Comparison of ENCODE assay signal across 33 cellular contexts in genomic region chr2:49226360-49226759, GRCh38.
"Had no signal": no experiment of that assay in that cellular context is flagged by ENCODE, and none has a peak within 500 bp of the region (broad histone marks: within the 10 kb centered on the region; RNA-seq: fewer than 3 reads in every experiment).

No MANE protein-coding gene starts in this region.

- H3K9me3 ChIP-seq: ascending aorta, esophagus muscularis mucosa, gastrocnemius medialis had no signal

- DNase-seq: activated CD4-positive, alpha-beta memory T cell treated with anti-CD3 and anti-CD28 coated beads for 36 hours; activated CD4-positive, alpha-beta T cell treated with anti-CD3 and anti-CD28 coated beads for 36 hours; activated CD4-positive, alpha-beta T cell treated with anti-CD3 and anti-CD28 coated beads, Interleukin-2, amount 10 ng/mL, durations not matched to agents 24 days and 14 days; activated CD4-positive, CD25-positive, alpha-beta regulatory T cell; activated CD4-positive, CD25-positive, alpha-beta regulatory T cell treated with anti-CD3 and anti-CD28 coated beads, Interleukin-2, amount 50 U/mL, for 72 hours; activated CD8-positive, alpha-beta memory T cell treated with anti-CD3 and anti-CD28 coated beads, Interleukin-2, amount 10 ng/mL, durations not matched to agents 7 days and 5 days; activated CD8-positive, alpha-beta memory T cell treated with anti-CD3 and anti-CD28 coated beads, Interleukin-2, amount 50 U/mL, for 4 hours; activated CD8-positive, alpha-beta T cell treated with anti-CD3 and anti-CD28 coated beads, Interleukin-2, amount 10 ng/mL, durations not matched to agents 7 days and 5 days; activated effector memory CD4-positive, alpha-beta T cell treated with anti-CD3 and anti-CD28 coated beads, Interleukin-2, amount 50 U/mL, for 16 hours; activated naive CD4-positive, alpha-beta T cell treated with anti-CD3 and anti-CD28 coated beads for 36 hours; activated naive CD8-positive, alpha-beta T cell treated with anti-CD3 and anti-CD28 coated beads for 36 hours; activated naive CD8-positive, alpha-beta T cell treated with anti-CD3 and anti-CD28 coated beads, Interleukin-2, amount 50 U/mL, for 24 hours; activated T-cell treated with anti-CD3 and anti-CD28 coated beads, Interleukin-2, amount 50 U/mL, for 1 hour; activated T-cell treated with anti-CD3 and anti-CD28 coated beads, Interleukin-2, amount 50 U/mL, for 48 hours; amygdala; brain microvascular endothelial cell; cortex of kidney; dermis blood vessel endothelial cell; effector CD4-positive, alpha-beta T cell; effector memory CD8-positive, alpha-beta T cell; erythroblast; foreskin keratinocyte; gastrocnemius medialis; glutamatergic neuron; heart right ventricle; T-helper 2 cell had no signal

- H3K27me3 Mint-ChIP-seq: activated CD4-positive, alpha-beta memory T cell treated with anti-CD3 and anti-CD28 coated beads for 36 hours; activated CD4-positive, alpha-beta T cell treated with anti-CD3 and anti-CD28 coated beads for 36 hours; activated CD4-positive, alpha-beta T cell treated with anti-CD3 and anti-CD28 coated beads, Interleukin-2, amount 10 ng/mL, durations not matched to agents 24 days and 14 days; activated CD8-positive, alpha-beta memory T cell treated with anti-CD3 and anti-CD28 coated beads, Interleukin-2, amount 10 ng/mL, durations not matched to agents 7 days and 5 days; activated naive CD4-positive, alpha-beta T cell treated with anti-CD3 and anti-CD28 coated beads, Interleukin-2, amount 50 U/mL, for 24 hours; activated naive CD8-positive, alpha-beta T cell treated with anti-CD3 and anti-CD28 coated beads for 36 hours; activated naive CD8-positive, alpha-beta T cell treated with anti-CD3 and anti-CD28 coated beads, Interleukin-2, amount 50 U/mL, for 24 hours; central memory CD8-positive, alpha-beta T cell; effector memory CD8-positive, alpha-beta T cell had no signal

- ATAC-seq: activated CD4-positive, alpha-beta T cell treated with anti-CD3 and anti-CD28 coated beads for 36 hours; activated CD8-positive, alpha-beta memory T cell treated with anti-CD3 and anti-CD28 coated beads, Interleukin-2, amount 10 ng/mL, durations not matched to agents 7 days and 5 days; activated CD8-positive, alpha-beta T cell treated with anti-CD3 and anti-CD28 coated beads, Interleukin-2, amount 10 ng/mL, durations not matched to agents 7 days and 5 days; activated naive CD8-positive, alpha-beta T cell treated with anti-CD3 and anti-CD28 coated beads, Interleukin-2, amount 50 U/mL, for 24 hours; effector memory CD8-positive, alpha-beta T cell; foreskin keratinocyte; gastrocnemius medialis; heart right ventricle had no signal

- H3K4me3 Mint-ChIP-seq: activated CD4-positive, alpha-beta memory T cell treated with anti-CD3 and anti-CD28 coated beads for 36 hours; activated CD4-positive, alpha-beta T cell treated with anti-CD3 and anti-CD28 coated beads for 36 hours; activated CD4-positive, alpha-beta T cell treated with anti-CD3 and anti-CD28 coated beads, Interleukin-2, amount 10 ng/mL, durations not matched to agents 24 days and 14 days; activated CD8-positive, alpha-beta memory T cell treated with anti-CD3 and anti-CD28 coated beads, Interleukin-2, amount 10 ng/mL, durations not matched to agents 7 days and 5 days; activated CD8-positive, alpha-beta T cell treated with anti-CD3 and anti-CD28 coated beads, Interleukin-2, amount 10 ng/mL, durations not matched to agents 7 days and 5 days; activated naive CD4-positive, alpha-beta T cell treated with anti-CD3 and anti-CD28 coated beads for 36 hours; activated naive CD4-positive, alpha-beta T cell treated with anti-CD3 and anti-CD28 coated beads, Interleukin-2, amount 50 U/mL, for 24 hours; activated naive CD8-positive, alpha-beta T cell treated with anti-CD3 and anti-CD28 coated beads for 36 hours; activated naive CD8-positive, alpha-beta T cell treated with anti-CD3 and anti-CD28 coated beads, Interleukin-2, amount 50 U/mL, for 24 hours; activated T-helper 1 cell treated with anti-CD3 and anti-CD28 coated beads, Interleukin-12 subunit alpha, Interleukin-12 subunit beta, Interleukin-2, Interleukin-4 antibody, amounts not matched to agents 30 ng/mL and 10 ng/mL and 1 ng/mL, durations not matched to agents 14 hours and 24 hours and 36 hours; central memory CD8-positive, alpha-beta T cell; effector memory CD8-positive, alpha-beta T cell had no signal

- H3K27me3 ChIP-seq: ascending aorta, brain microvascular endothelial cell, esophagus muscularis mucosa, foreskin keratinocyte, gastrocnemius medialis, heart right ventricle had no signal

- H3K27ac ChIP-seq: ascending aorta, brain microvascular endothelial cell, esophagus muscularis mucosa, foreskin keratinocyte, gastrocnemius medialis, heart right ventricle had no signal

- H3K36me3 ChIP-seq: ascending aorta, brain microvascular endothelial cell, esophagus muscularis mucosa, gastrocnemius medialis, heart right ventricle had no signal

- H3K4me3 ChIP-seq: ascending aorta, esophagus muscularis mucosa, gastrocnemius medialis, heart right ventricle had no signal

- H3K4me1 Mint-ChIP-seq: activated CD4-positive, alpha-beta T cell treated with anti-CD3 and anti-CD28 coated beads for 36 hours; activated CD4-positive, alpha-beta T cell treated with anti-CD3 and anti-CD28 coated beads, Interleukin-2, amount 10 ng/mL, durations not matched to agents 24 days and 14 days; activated CD8-positive, alpha-beta memory T cell treated with anti-CD3 and anti-CD28 coated beads, Interleukin-2, amount 10 ng/mL, durations not matched to agents 7 days and 5 days; activated naive CD4-positive, alpha-beta T cell treated with anti-CD3 and anti-CD28 coated beads, Interleukin-2, amount 50 U/mL, for 24 hours; activated naive CD8-positive, alpha-beta T cell treated with anti-CD3 and anti-CD28 coated beads for 36 hours; activated naive CD8-positive, alpha-beta T cell treated with anti-CD3 and anti-CD28 coated beads, Interleukin-2, amount 50 U/mL, for 24 hours; central memory CD8-positive, alpha-beta T cell had no signal

- H3K9me3 Mint-ChIP-seq: activated CD4-positive, alpha-beta T cell treated with anti-CD3 and anti-CD28 coated beads, Interleukin-2, amount 10 ng/mL, durations not matched to agents 24 days and 14 days; activated T-helper 1 cell treated with anti-CD3 and anti-CD28 coated beads, Interleukin-12 subunit alpha, Interleukin-12 subunit beta, Interleukin-2, Interleukin-4 antibody, amounts not matched to agents 30 ng/mL and 10 ng/mL and 1 ng/mL, durations not matched to agents 14 hours and 24 hours and 36 hours had no signal

- H3K27ac Mint-ChIP-seq: activated CD4-positive, alpha-beta memory T cell treated with anti-CD3 and anti-CD28 coated beads for 36 hours; activated CD4-positive, alpha-beta T cell treated with anti-CD3 and anti-CD28 coated beads for 36 hours; activated CD4-positive, alpha-beta T cell treated with anti-CD3 and anti-CD28 coated beads, Interleukin-2, amount 10 ng/mL, durations not matched to agents 24 days and 14 days; activated CD8-positive, alpha-beta memory T cell treated with anti-CD3 and anti-CD28 coated beads, Interleukin-2, amount 10 ng/mL, durations not matched to agents 7 days and 5 days; activated CD8-positive, alpha-beta T cell treated with anti-CD3 and anti-CD28 coated beads, Interleukin-2, amount 10 ng/mL, durations not matched to agents 7 days and 5 days; activated naive CD4-positive, alpha-beta T cell treated with anti-CD3 and anti-CD28 coated beads for 36 hours; activated naive CD4-positive, alpha-beta T cell treated with anti-CD3 and anti-CD28 coated beads, Interleukin-2, amount 50 U/mL, for 24 hours; activated naive CD8-positive, alpha-beta T cell treated with anti-CD3 and anti-CD28 coated beads for 36 hours; activated naive CD8-positive, alpha-beta T cell treated with anti-CD3 and anti-CD28 coated beads, Interleukin-2, amount 50 U/mL, for 24 hours; activated T-helper 1 cell treated with anti-CD3 and anti-CD28 coated beads, Interleukin-12 subunit alpha, Interleukin-12 subunit beta, Interleukin-2, Interleukin-4 antibody, amounts not matched to agents 30 ng/mL and 10 ng/mL and 1 ng/mL, durations not matched to agents 14 hours and 24 hours and 36 hours; activated T-helper 2 cell treated with anti-CD3 and anti-CD28 coated beads, Interferon-gamma antibody, Interleukin-2, Interleukin-4, amounts not matched to agents 10 μg/mL and 5 μg/mL and 100 μg/mL, durations not matched to agents 14 hours and 24 hours and 36 hours; effector memory CD8-positive, alpha-beta T cell had no signal

- FAIRE-seq: bronchial epithelial cell had no signal

- H3K4me1 ChIP-seq: ascending aorta, foreskin keratinocyte, gastrocnemius medialis had no signal

- H3K36me3 Mint-ChIP-seq: activated CD4-positive, alpha-beta memory T cell treated with anti-CD3 and anti-CD28 coated beads for 36 hours; activated CD8-positive, alpha-beta memory T cell treated with anti-CD3 and anti-CD28 coated beads, Interleukin-2, amount 10 ng/mL, durations not matched to agents 7 days and 5 days; activated naive CD4-positive, alpha-beta T cell treated with anti-CD3 and anti-CD28 coated beads, Interleukin-2, amount 50 U/mL, for 24 hours; activated naive CD8-positive, alpha-beta T cell treated with anti-CD3 and anti-CD28 coated beads for 36 hours had no signal
